In genomic region chr1:225425211-225425786, GRCh38 we compare ENCODE assay signal across 10 cellular contexts. TPM values are rescaled to one million over a fixed set of nuclear protein-coding genes. Genes with fewer than 3 reads are reported as not detected.
DNase-seq lines count a peak whose midpoint lies in the region; ATAC-seq, FAIRE-seq and TF ChIP-seq lines count a peak whose summit lies in the region.
"Had no signal": no experiment of that assay in that cellular context is flagged by ENCODE, and none has a peak within 500 bp of the region (broad histone marks: within the 10 kb centered on the region; RNA-seq: fewer than 3 reads in every experiment).

No MANE protein-coding gene starts in this region.

- peaks cover 0 to 36% (median 2%) of the 10 kb centered on the region in 3 donors for H3K36me3 Mint-ChIP-seq in naive thymus-derived CD8-positive, alpha-beta T cell

- DNase-seq in D721Med (ENCODE audit: insufficient read length, low spot score) (no peak), amniotic epithelial cell (ENCODE audit: low read depth) (peak; percentile 23), HUDEP-2 (lab: John Stamatoyannopoulos, UW; ENCODE audit: unreplicated experiment in 76 of 76) (no peak), DMS53 (lab: John Stamatoyannopoulos, UW) (no peak)
- DNase-seq in naive thymus-derived CD8-positive, alpha-beta T cell: no peak
- no peak for DNase-seq in activated CD8-positive, alpha-beta memory T cell treated with anti-CD3 and anti-CD28 coated beads for 24 hours
- DNase-seq: cerebellar nuclear complex had no signal

- H3K9me2 ChIP-seq in Loucy (replicated peaks; ENCODE audit: low read depth, low read length): no peaks in the 10 kb centered on the region

- H4K20me1 ChIP-seq in Loucy (ENCODE audit: insufficient read depth, low read length, poor library complexity, severe bottlenecking): peaks cover 67% of the 10 kb centered on the region

- H3K4me1 Mint-ChIP-seq in naive thymus-derived CD8-positive, alpha-beta T cell: peaks cover 40 to 61% (median 57%) of the 10 kb centered on the region in 4 donors

- ATAC-seq in naive thymus-derived CD8-positive, alpha-beta T cell: no peak
- ATAC-seq in HG03196 (IDR thresholded peaks at IDR 0.05; ENCODE audit: unreplicated experiment): no peak

- peak; percentile 25 for FAIRE-seq in D721Med (lab: Jason Lieb, UNC)
- FAIRE-seq: H1 had no signal

- H3K27me3 Mint-ChIP-seq in naive thymus-derived CD8-positive, alpha-beta T cell: no peaks in the 10 kb centered on the region

- H3K9ac ChIP-seq in Loucy (ENCODE audit: low read depth, low read length, poor library complexity, severe bottlenecking): peak overlapping the region; percentile 83

- peaks cover 76% of the 10 kb centered on the region for H3K79me2 ChIP-seq in Loucy (ENCODE audit: insufficient read depth, low read length)

- H3K9me3 Mint-ChIP-seq in naive thymus-derived CD8-positive, alpha-beta T cell: no peaks in the 10 kb centered on the region

- POLR2A ChIA-PET in naive thymus-derived CD8-positive, alpha-beta T cell (lab: Charles Lee): interaction anchor here (1.0 to 7.2 kb wide), 6 partner anchors 8 to 637 kb away, joined by 4 to 190 read pairs (median 12); partner anchors contain the start of gene H3-3A

- peak overlapping the region; percentile 10 to 97 (median 81) for H3K27ac Mint-ChIP-seq in naive thymus-derived CD8-positive, alpha-beta T cell

- H3K27me3 ChIP-seq in Loucy (ENCODE audit: insufficient read depth, low read length, poor library complexity, severe bottlenecking): peaks cover 7% of the 10 kb centered on the region

- no peaks in the 10 kb centered on the region for H3K9me3 ChIP-seq in Loucy (ENCODE audit: insufficient read depth, low read depth, low read length)

- peaks cover 5% of the 10 kb centered on the region; the same call in 1 of the 2 replicates for H3F3A ChIP-seq in Loucy (ENCODE audit: low read depth)

- no peak overlapping the region for H2AFZ ChIP-seq in Loucy (ENCODE audit: low read length)

- peaks cover 58% of the 10 kb centered on the region for H3K4me1 ChIP-seq in Loucy (ENCODE audit: insufficient read depth, low read length, poor library complexity, severe bottlenecking)

- peaks cover 22% of the 10 kb centered on the region; the same call in 1 of the 2 replicates for H3K36me3 ChIP-seq in Loucy (ENCODE audit: insufficient read depth, low read length)

- no peak for TF ChIP-seq CTCF in D721Med (IDR thresholded peaks at IDR 0.05; ENCODE audit: insufficient read depth, missing control alignments)
- TF ChIP-seq CTCF in Loucy (conservative IDR thresholded peaks at IDR 0.05; ENCODE audit: low read length): no peak

- H3K4me3 Mint-ChIP-seq in naive thymus-derived CD8-positive, alpha-beta T cell: peak overlapping the region; percentile 86 to 99 (median 92)

- peak overlapping the region; percentile 99 for H3K4me2 ChIP-seq in Loucy (ENCODE audit: low read depth, low read length, poor library complexity, severe bottlenecking)

- H3K4me3 ChIP-seq in Loucy (ENCODE audit: low read length, poor library complexity, severe bottlenecking): peak overlapping the region; percentile 85

RNA-seq across cellular contexts. Expression of gene LBR, which starts 2.5 kb away (rescaled TPM):
- total RNA-seq in naive thymus-derived CD8-positive, alpha-beta T cell: 100 to 1,000 TPM; 151 to 167 TPM
- 100 to 1,000 TPM in 2 of 3 donors, 10 to 100 TPM in 1; 95.8 to 123 (median 111) TPM for polyA plus RNA-seq in naive thymus-derived CD8-positive, alpha-beta T cell
